8 cellular contexts compared by ENCODE assay signal in genomic region chr3:49839193-49839809, GRCh38. TPM values are rescaled to one million over a fixed set of nuclear protein-coding genes. Genes with fewer than 3 reads are reported as not detected.
DNase-seq lines count a peak whose midpoint lies in the region; ATAC-seq and TF ChIP-seq lines count a peak whose summit lies in the region.

No MANE protein-coding gene starts in this region.

- H3K36me3 Mint-ChIP-seq in osteocyte (ENCODE audit: unreplicated experiment): no peaks in the 10 kb centered on the region

- H3K9me3 ChIP-seq in testis: no peaks in the 10 kb centered on the region

- H3K4me1 ChIP-seq in testis: peaks cover 3% of the 10 kb centered on the region

- DNase-seq in DMS53 treated with DMSO at 0.1 percent for 48 hours (lab: John Stamatoyannopoulos, UW; ENCODE audit: unreplicated experiment): peak; percentile 32
- DNase-seq in LHCN-M2 (ENCODE audit: low read depth): peak; percentile 67
- DNase-seq in SK-MEL-5 (ENCODE audit: low read depth, low spot score): peak; percentile 88
- DNase-seq in activated gamma-delta T cell treated with anti-CD3 and anti-CD28 coated beads, Interleukin-2, amount 50 U/mL, for 16 hours (ENCODE audit: low read depth): peak; percentile 73
- DNase-seq in foreskin melanocyte: peak; percentile 51
- DNase-seq in osteocyte (ENCODE audit: extremely low spot score, unreplicated experiment): peak; percentile 90
- peak; percentile 85 for DNase-seq in testis

- H3K9me3 Mint-ChIP-seq in osteocyte (ENCODE audit: unreplicated experiment): no peaks in the 10 kb centered on the region

- no peak overlapping the region for H3K4me3 ChIP-seq in testis

- H3K4me1 Mint-ChIP-seq in osteocyte (ENCODE audit: unreplicated experiment): peaks cover 5% of the 10 kb centered on the region

- H3K4me3 Mint-ChIP-seq in osteocyte (ENCODE audit: unreplicated experiment): no peak overlapping the region

- peak overlapping the region; percentile 31 for H3K27ac Mint-ChIP-seq in osteocyte (ENCODE audit: unreplicated experiment)

- no peaks in the 10 kb centered on the region for H3K27me3 Mint-ChIP-seq in osteocyte (ENCODE audit: unreplicated experiment)

- peak overlapping the region in 1 of 2 donors; percentile 56 for H3K27ac ChIP-seq in testis

- in situ Hi-C loops in SK-MEL-5 (cut with HindIII; ENCODE audit: low pct_unique_long_range_greater_than_20kb, low sequenced_read_pairs): no loop called here

- no peaks in the 10 kb centered on the region for H3K27me3 ChIP-seq in testis

- 25 to 38% methylated on average over 6 of the region's 6 CpGs for WGBS in testis, 2 donors

- TF ChIP-seq POLR2A in testis (IDR thresholded peaks at IDR 0.05): no peak

- peak; percentile 92 for TF ChIP-seq CTCF in osteocyte (IDR thresholded peaks at IDR 0.05)
- TF ChIP-seq CTCF in testis (IDR thresholded peaks at IDR 0.05): peak; percentile 87 to 93 (median 91)

- intact Hi-C loops in testis (cut with DNase I; ENCODE audit: low total_unique reads): loop anchor here (5.0 kb wide), 1 partner anchor 37 kb away; the partner anchor contains the start of gene INKA1

- no peak for ATAC-seq in HG02571 (IDR thresholded peaks at IDR 0.05; ENCODE audit: unreplicated experiment)

- H3K36me3 ChIP-seq in testis (ENCODE audit: low read depth, missing control alignments): no peaks in the 10 kb centered on the region

RNA-seq across cellular contexts. Expression of gene TRAIP, which starts 17.1 kb away (rescaled TPM):
- total RNA-seq in LHCN-M2 (2014; rRNA removed): 13.8 and 14.5 TPM in 2 replicates
- 7.7 TPM for polyA plus RNA-seq in LHCN-M2 (2012)
- total RNA-seq in SK-MEL-5 (2014; rRNA removed; shearing (Covaris generic)): 6.1 TPM in 2 replicates
- 8.9 and 10.2 TPM in 2 replicates for polyA plus RNA-seq in SK-MEL-5 (2015; cell fraction: cytosol; rRNA removed)
- 55.2 and 72.7 TPM in 2 replicates for polyA plus RNA-seq in SK-MEL-5 (2015; cell fraction: nucleus; rRNA removed)
- 3.4 and 5.3 TPM in 2 replicates for total RNA-seq in osteocyte
- 10 to 100 TPM; 15.8 to 21.3 TPM for total RNA-seq in testis
- polyA plus RNA-seq in testis (ENCODE audit: insufficient read depth, low read depth, low replicate concordance): 16.0 TPM

RNA-seq across cellular contexts. Expression of gene UBA7, which starts 25.5 kb away (rescaled TPM):
- total RNA-seq in LHCN-M2 (2014; rRNA removed): 21.8 and 26.2 TPM in 2 replicates
- polyA plus RNA-seq in LHCN-M2 (2012): 21.8 TPM
- total RNA-seq in SK-MEL-5 (2014; rRNA removed; shearing (Covaris generic)): 1.8 and 4.1 TPM in 2 replicates
- polyA plus RNA-seq in SK-MEL-5 (2015; cell fraction: cytosol; rRNA removed): 2.0 and 2.1 TPM in 2 replicates
- 31.8 and 47.3 TPM in 2 replicates for polyA plus RNA-seq in SK-MEL-5 (2015; cell fraction: nucleus; rRNA removed)
- 63.2 and 63.6 TPM in 2 replicates for total RNA-seq in osteocyte
- total RNA-seq in testis: 10 to 100 TPM; 34.0 to 49.7 TPM
- polyA plus RNA-seq in testis (ENCODE audit: insufficient read depth, low read depth, low replicate concordance): 27.2 TPM

RNA-seq across cellular contexts. Expression of gene CAMKV, which starts 30.4 kb away (rescaled TPM):
- total RNA-seq in LHCN-M2 (2014; rRNA removed) (0.06 TPM in 1 of 2 replicates, not detected in the other), osteocyte (not detected in 2 replicates), testis (1 to 10 TPM; 1.2 to 2.3 TPM)
- polyA plus RNA-seq in LHCN-M2 (2012): not detected
- 0.32 and 0.58 TPM in 2 replicates for total RNA-seq in SK-MEL-5 (2014; rRNA removed; shearing (Covaris generic))
- 1.3 and 1.4 TPM in 2 replicates for polyA plus RNA-seq in SK-MEL-5 (2015; cell fraction: cytosol; rRNA removed)
- 7.2 and 14.2 TPM in 2 replicates for polyA plus RNA-seq in SK-MEL-5 (2015; cell fraction: nucleus; rRNA removed)
- polyA plus RNA-seq in testis (ENCODE audit: insufficient read depth, low read depth, low replicate concordance): 4.0 TPM

RNA-seq across cellular contexts. Expression of gene INKA1, which starts 36.2 kb away (rescaled TPM):
- total RNA-seq in LHCN-M2 (2014; rRNA removed): 3.9 and 4.7 TPM in 2 replicates
- 7.2 TPM for polyA plus RNA-seq in LHCN-M2 (2012)
- total RNA-seq in SK-MEL-5 (2014; rRNA removed; shearing (Covaris generic)): 3.4 and 6.9 TPM in 2 replicates
- 2.0 and 4.3 TPM in 2 replicates for polyA plus RNA-seq in SK-MEL-5 (2015; cell fraction: cytosol; rRNA removed)
- 1.8 and 2.8 TPM in 2 replicates for polyA plus RNA-seq in SK-MEL-5 (2015; cell fraction: nucleus; rRNA removed)
- 5.1 and 5.2 TPM in 2 replicates for total RNA-seq in osteocyte
- 1 to 10 TPM; 5.1 to 6.3 TPM for total RNA-seq in testis
- 4.0 TPM for polyA plus RNA-seq in testis (ENCODE audit: insufficient read depth, low read depth, low replicate concordance)

RNA-seq across cellular contexts. Expression of gene CDHR4, which starts 39.6 kb away (rescaled TPM):
- total RNA-seq in LHCN-M2 (2014; rRNA removed) (not detected in 2 replicates), osteocyte (not detected in 2 replicates), testis (1 to 10 TPM; 5.5 to 5.9 TPM)
- polyA plus RNA-seq in LHCN-M2 (2012): not detected
- total RNA-seq in SK-MEL-5 (2014; rRNA removed; shearing (Covaris generic)): not detected in 2 replicates
- polyA plus RNA-seq in SK-MEL-5 (2015; cell fraction: cytosol; rRNA removed): not detected in 2 replicates
- polyA plus RNA-seq in SK-MEL-5 (2015; cell fraction: nucleus; rRNA removed): not detected in 2 replicates
- polyA plus RNA-seq in testis (ENCODE audit: insufficient read depth, low read depth, low replicate concordance): 11.7 TPM

Comparison
In these comparisons a context has a peak if more than half of its experiments do, and no peak if none do; other contexts are left out.
1. DNase-seq: peak in every context shown above with its lines; median percentile 90 in osteocyte; 88 in SK-MEL-5; 85 in testis; 73 in activated gamma-delta T cell treated with anti-CD3 and anti-CD28 coated beads, Interleukin-2, amount 50 U/mL, for 16 hours; 67 in LHCN-M2; 51 in foreskin melanocyte; 32 in DMS53 treated with DMSO at 0.1 percent for 48 hours.